Comparison of ENCODE assay signal across 24 cellular contexts in the genomic region with DNA sequence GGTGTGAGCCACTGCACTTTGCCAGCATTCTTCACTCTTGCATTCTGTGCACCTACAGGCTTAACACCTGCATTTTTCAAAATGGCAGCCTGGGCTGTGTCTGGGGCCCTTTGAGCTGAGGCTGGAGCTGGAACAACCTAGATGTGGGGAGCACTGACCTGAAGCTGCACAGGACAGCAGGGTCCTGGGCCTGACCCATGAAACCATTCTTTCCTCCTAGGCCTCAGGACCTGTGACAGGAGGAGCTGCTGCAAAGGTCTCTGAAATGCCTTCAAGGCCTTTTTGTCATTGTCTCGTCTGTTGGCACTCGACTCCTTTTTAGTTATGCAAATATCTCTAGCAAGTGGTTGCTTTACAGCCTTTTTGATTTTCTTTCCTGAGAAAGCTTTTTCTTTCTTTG.
"Had no signal": no experiment of that assay in that cellular context is flagged by ENCODE, and none has a peak within 500 bp of the region (broad histone marks: within the 10 kb centered on the region; RNA-seq: fewer than 3 reads in every experiment).

No MANE protein-coding gene starts in this region.

- H3K4me3 ChIP-seq: K562, SJSA1 had no signal

- H3K9me3 ChIP-seq: SK-N-SH had no signal

- DNase-seq: Kasumi-1, MM.1S, NCI-H1092 treated with DMSO at 0.1 percent for 48 hours, NCI-H1436, NCI-H187, NCI-H2029, NCI-H2081 treated with DMSO at 0.1 percent for 48 hours, NCI-H2171, NCI-H226, NCI-H446, NCI-H510A, NCI-H524 treated with DMSO at 0.1 percent for 48 hours, NCI-H69, NCI-H774, PC-3, SHP77 treated with DMSO at 0.1 percent for 48 hours, SK-N-SH, SW 1271 had no signal

- H3K27me3 Mint-ChIP-seq: IgD-negative memory B cell had no signal

- H3K36me3 ChIP-seq: SJSA1 had no signal

- H3K4me1 ChIP-seq: SJSA1 had no signal

- H3K4me3 Mint-ChIP-seq: IgD-negative memory B cell had no signal

- H3K27ac ChIP-seq: HL-60, KMS-11, RWPE1, SJSA1 had no signal

- H3K27me3 ChIP-seq: SJSA1 had no signal
